In the genomic region with DNA sequence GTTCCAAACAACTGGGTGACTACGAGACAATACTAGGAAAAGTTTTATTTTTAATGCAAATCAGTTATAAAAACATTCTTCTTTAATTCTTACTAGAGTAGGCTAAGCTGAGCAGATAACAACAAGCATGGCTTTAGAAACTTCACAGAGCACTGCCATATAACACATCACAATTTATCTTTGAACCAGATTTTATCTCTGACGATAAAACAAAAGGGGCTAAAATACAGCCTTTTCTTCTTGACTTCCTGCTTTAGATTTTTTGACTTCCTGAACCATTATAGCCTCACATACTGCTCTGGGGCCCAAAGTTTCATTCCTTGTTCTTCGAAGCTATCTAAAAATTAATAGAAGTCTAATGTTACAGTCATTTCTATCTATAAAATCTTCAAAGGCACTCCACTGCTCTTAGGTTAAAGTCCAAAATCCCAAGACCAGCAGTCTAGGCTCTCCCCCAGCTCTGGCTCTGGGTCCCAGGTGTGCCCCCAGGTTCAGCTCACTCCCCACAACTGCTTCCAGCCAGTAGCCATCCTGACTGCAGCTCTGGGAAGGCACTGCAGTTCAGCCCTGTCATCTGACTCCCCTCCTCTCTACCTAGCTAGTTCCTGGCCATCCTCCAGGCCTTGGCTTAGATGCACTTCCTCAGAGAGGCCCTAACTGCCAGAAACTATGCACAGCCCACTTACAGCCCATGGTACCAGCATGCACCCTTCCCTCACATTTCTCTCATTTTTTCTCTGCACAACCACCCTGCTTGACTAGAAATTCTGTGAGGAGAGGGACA, we compare ENCODE assay signal across 9 cellular contexts. TPM values are rescaled to one million over a fixed set of nuclear protein-coding genes. Genes with fewer than 3 reads are reported as not detected.
DNase-seq lines count a peak whose midpoint lies in the region; ATAC-seq, FAIRE-seq and TF ChIP-seq lines count a peak whose summit lies in the region.
"Had no signal": no experiment of that assay in that cellular context is flagged by ENCODE, and none has a peak within 500 bp of the region (broad histone marks: within the 10 kb centered on the region; RNA-seq: fewer than 3 reads in every experiment).

No MANE protein-coding gene starts in this region.

- no peak overlapping the region for H2AFZ ChIP-seq in endothelial cell of umbilical vein (ENCODE audit: low read depth, low read length)

- POLR2A ChIA-PET in activated CD4-positive, alpha-beta T cell treated with anti-CD3 and anti-CD28 coated beads for 36 hours (lab: Charles Lee): interaction anchor here (1.0 to 1.4 kb wide), 4 partner anchors 10 to 23 kb away, joined by 3 to 6 read pairs (median 4); no protein-coding TSS in a partner anchor
- POLR2A ChIA-PET in endothelial cell of umbilical vein (lab: Charles Lee): no interaction called here

- no peak for TF ChIP-seq CTCF in endothelial cell of umbilical vein (IDR thresholded peaks at IDR 0.05; ENCODE audit: extremely low read depth in 1 of 2, insufficient read depth in 1 of 2, low read depth in 1 of 2, low read length in 2 of 2)

- H3K27ac ChIP-seq in SK-N-MC (peak overlapping the region; percentile 77), endothelial cell of umbilical vein (ENCODE audit: insufficient read depth, low read depth, low read length) (peak overlapping the region; percentile 34)

- ATAC-seq in activated CD4-positive, alpha-beta T cell treated with anti-CD3 and anti-CD28 coated beads for 36 hours: no peak
- ATAC-seq in stimulated activated naive CD8-positive, alpha-beta T cell treated with anti-CD3 and anti-CD28 coated beads, Interleukin-15, amount 100 ng/mL, for 72 hours: no peak
- ATAC-seq in HG02938 (IDR thresholded peaks at IDR 0.05; ENCODE audit: unreplicated experiment): no peak

- no peaks in the 10 kb centered on the region for H3K9me1 ChIP-seq in endothelial cell of umbilical vein (replicated peaks; ENCODE audit: control insufficient read depth, extremely low read depth, insufficient read depth, low read length)

- BruUV-seq in endothelial cell of umbilical vein (replicated peaks; lab: Mats Ljungman, UMichigan): no TSS peak

- peaks cover 30% of the 10 kb centered on the region for H3K79me2 ChIP-seq in endothelial cell of umbilical vein (ENCODE audit: control insufficient read depth, insufficient read depth, low read length)

- H3K9me3 Mint-ChIP-seq in activated CD4-positive, alpha-beta T cell treated with anti-CD3 and anti-CD28 coated beads for 36 hours (ENCODE audit: low read depth): no peaks in the 10 kb centered on the region
- H3K9me3 Mint-ChIP-seq in stimulated activated naive CD8-positive, alpha-beta T cell treated with anti-CD3 and anti-CD28 coated beads, Interleukin-15, amount 100 ng/mL, for 72 hours: no peaks in the 10 kb centered on the region

- FAIRE-seq in endothelial cell of umbilical vein (lab: Jason Lieb, UNC): peak; percentile 95
- FAIRE-seq: H54 had no signal

- H4K20me1 ChIP-seq in endothelial cell of umbilical vein (replicated peaks; ENCODE audit: control insufficient read depth, extremely low read depth, insufficient read depth, low read length): no peaks in the 10 kb centered on the region

- H3K9ac ChIP-seq in SK-N-MC (ENCODE audit: insufficient read length) (no peak overlapping the region), endothelial cell of umbilical vein (replicated peaks; ENCODE audit: extremely low read depth, insufficient read depth, low read length) (peak overlapping the region; percentile 5)

- intact Hi-C loops in activated CD4-positive, alpha-beta T cell treated with anti-CD3 and anti-CD28 coated beads for 36 hours (cut with DNase I, micrococcal nuclease): loop anchor here (2.0 kb wide), 2 partner anchors 17 to 25 kb away; partner anchors contain the start of gene TBC1D2B (in 1 of the 2)
- intact Hi-C loops in endothelial cell of umbilical vein (cut with micrococcal nuclease): loop anchor here (1.0 to 2.0 kb wide), 3 partner anchors 13 to 23 kb away; no protein-coding TSS in a partner anchor

- peaks cover 72% of the 10 kb centered on the region for H3K36me3 ChIP-seq in SK-N-MC (ENCODE audit: insufficient read depth, low read length)
- H3K36me3 ChIP-seq in endothelial cell of umbilical vein (ENCODE audit: control insufficient read depth in 2 of 2, extremely low read depth in 1 of 2, insufficient read depth in 2 of 2, low read length in 2 of 2): no peaks in the 10 kb centered on the region

- H3K27me3 ChIP-seq in endothelial cell of umbilical vein (ENCODE audit: control insufficient read depth in 2 of 2, insufficient read depth in 2 of 2, low read length in 2 of 2): no peaks in the 10 kb centered on the region

- H3K4me2 ChIP-seq in endothelial cell of umbilical vein (ENCODE audit: insufficient read depth, low read length): peak overlapping the region; percentile 70

- H3K9me3 ChIP-seq in SK-N-MC (ENCODE audit: low read depth, low read length): no peaks in the 10 kb centered on the region
- no peaks in the 10 kb centered on the region for H3K9me3 ChIP-seq in endothelial cell of umbilical vein (replicated peaks; ENCODE audit: control insufficient read depth, insufficient read depth, low read length)

- H3K4me3 ChIP-seq in SK-N-MC (peak overlapping the region; percentile 39; the same call in 1 of the 2 replicates), endothelial cell of umbilical vein (replicated peaks in 1 of 3; ENCODE audit: insufficient read depth in 1 of 3, low read depth in 1 of 3, low read length in 3 of 3) (peak overlapping the region in 1 of 3 experiments; percentile 10)

- H3K4me3 Mint-ChIP-seq in activated CD4-positive, alpha-beta T cell treated with anti-CD3 and anti-CD28 coated beads for 36 hours: peak overlapping the region; percentile 17
- H3K4me3 Mint-ChIP-seq in stimulated activated naive CD8-positive, alpha-beta T cell treated with anti-CD3 and anti-CD28 coated beads, Interleukin-15, amount 100 ng/mL, for 72 hours: peak overlapping the region; percentile 31 to 60

- no peaks in the 10 kb centered on the region for H3K27me3 Mint-ChIP-seq in activated CD4-positive, alpha-beta T cell treated with anti-CD3 and anti-CD28 coated beads for 36 hours
- no peaks in the 10 kb centered on the region for H3K27me3 Mint-ChIP-seq in stimulated activated naive CD8-positive, alpha-beta T cell treated with anti-CD3 and anti-CD28 coated beads, Interleukin-15, amount 100 ng/mL, for 72 hours

- no peak for TF ChIP-seq POLR2A in endothelial cell of umbilical vein (IDR thresholded peaks at IDR 0.05; ENCODE audit: low read depth, low read length)

- CTCF ChIA-PET in activated CD4-positive, alpha-beta T cell treated with anti-CD3 and anti-CD28 coated beads for 36 hours (lab: Charles Lee): interaction anchor here (0.6 to 10.3 kb wide), 10 partner anchors 9 to 86 kb away, joined by 3 to 74 read pairs (median 5); no protein-coding TSS in a partner anchor
- CTCF ChIA-PET in endothelial cell of umbilical vein (lab: Charles Lee): interaction anchor here (0.6 to 4.2 kb wide), 10 partner anchors 10 to 93 kb away, joined by 3 to 25 read pairs (median 6); no protein-coding TSS in a partner anchor

- H3K36me3 Mint-ChIP-seq in activated CD4-positive, alpha-beta T cell treated with anti-CD3 and anti-CD28 coated beads for 36 hours (ENCODE audit: low read depth): peaks cover 42% of the 10 kb centered on the region

- H3K4me1 ChIP-seq in endothelial cell of umbilical vein (ENCODE audit: control insufficient read depth, extremely low read depth, insufficient read depth, low read length): peaks cover 58% of the 10 kb centered on the region

- H3K4me1 Mint-ChIP-seq in activated CD4-positive, alpha-beta T cell treated with anti-CD3 and anti-CD28 coated beads for 36 hours: peaks cover 99% of the 10 kb centered on the region
- H3K4me1 Mint-ChIP-seq in stimulated activated naive CD8-positive, alpha-beta T cell treated with anti-CD3 and anti-CD28 coated beads, Interleukin-15, amount 100 ng/mL, for 72 hours: peaks cover 94% of the 10 kb centered on the region

- DNase-seq in activated CD4-positive, alpha-beta T cell treated with anti-CD3 and anti-CD28 coated beads for 36 hours: no peak
- DNase-seq in activated CD4-positive, alpha-beta T cell treated with anti-CD3 and anti-CD28 coated beads, Interleukin-2, amount 50 U/mL, for 48 hours: no peak
- DNase-seq in SK-N-MC (ENCODE audit: low read depth, low spot score) (no peak), endothelial cell of umbilical vein (ENCODE audit: low read depth, low spot score) (peak; percentile 56), retina (no peak), OCI-M1 (lab: John Stamatoyannopoulos, UW) (no peak)
- no peak for DNase-seq in stimulated activated naive CD8-positive, alpha-beta T cell treated with anti-CD3 and anti-CD28 coated beads, Interleukin-15, amount 100 ng/mL, for 72 hours

- dilution Hi-C loops in endothelial cell of umbilical vein (cut with MboI; ENCODE audit: extremely low pct_ligation_motif_present, low sequenced_read_pairs): no loop called here

- H3K27ac Mint-ChIP-seq in activated CD4-positive, alpha-beta T cell treated with anti-CD3 and anti-CD28 coated beads for 36 hours: peak overlapping the region; percentile 90
- peak overlapping the region; percentile 12 to 31 for H3K27ac Mint-ChIP-seq in stimulated activated naive CD8-positive, alpha-beta T cell treated with anti-CD3 and anti-CD28 coated beads, Interleukin-15, amount 100 ng/mL, for 72 hours

TF ChIP-seq in endothelial cell of umbilical vein, 7 proteins besides CTCF, POLR2A, EP300 and RAD21 (continues in another document):
- TF ChIP-seq JUN (IDR thresholded peaks at IDR 0.05; ENCODE audit: borderline replicate concordance, insufficient read depth, insufficient read length, low read depth): no peak

RNA-seq across cellular contexts. Expression of gene TBC1D2B, which starts 25.7 kb away (rescaled TPM):
- total RNA-seq in activated CD4-positive, alpha-beta T cell treated with anti-CD3 and anti-CD28 coated beads for 36 hours: 10 to 100 TPM; 49.3 to 52.0 TPM
- 45.4 and 46.1 TPM in 2 replicates for total RNA-seq in endothelial cell of umbilical vein
- polyA plus RNA-seq in endothelial cell of umbilical vein: 30.1 and 30.8 TPM in 2 replicates
- polyA plus RNA-seq in endothelial cell of umbilical vein (2011; cell fraction: cytosol; rRNA removed): 22.8 and 24.3 TPM in 2 replicates
- 96.5 and 114 TPM in 2 replicates for polyA plus RNA-seq in endothelial cell of umbilical vein (2011; cell fraction: nucleus; rRNA removed)
- polyA plus RNA-seq in endothelial cell of umbilical vein (2012): 25.8 and 28.4 TPM in 2 replicates
- 55.3 and 60.7 TPM in 2 replicates for polyA minus RNA-seq in endothelial cell of umbilical vein
- polyA minus RNA-seq in endothelial cell of umbilical vein (2011; cell fraction: cytosol; rRNA and poly(A)+ RNA removed): 10.5 TPM
- polyA minus RNA-seq in endothelial cell of umbilical vein (2011; cell fraction: nucleus; rRNA and poly(A)+ RNA removed): 61.2 and 71.6 TPM in 2 replicates

RNA-seq across cellular contexts. Expression of gene SH2D7, which starts 40.5 kb away (rescaled TPM):
- not detected for total RNA-seq in activated CD4-positive, alpha-beta T cell treated with anti-CD3 and anti-CD28 coated beads for 36 hours
- not detected in 2 replicates for total RNA-seq in endothelial cell of umbilical vein
- not detected in 2 replicates for polyA plus RNA-seq in endothelial cell of umbilical vein
- not detected in 2 replicates for polyA plus RNA-seq in endothelial cell of umbilical vein (2011; cell fraction: cytosol; rRNA removed)
- not detected in 2 replicates for polyA plus RNA-seq in endothelial cell of umbilical vein (2011; cell fraction: nucleus; rRNA removed)
- polyA plus RNA-seq in endothelial cell of umbilical vein (2012): 0.08 TPM in 1 of 2 replicates, not detected in the other
- not detected in 2 replicates for polyA minus RNA-seq in endothelial cell of umbilical vein
- polyA minus RNA-seq in endothelial cell of umbilical vein (2011; cell fraction: cytosol; rRNA and poly(A)+ RNA removed): not detected
- polyA minus RNA-seq in endothelial cell of umbilical vein (2011; cell fraction: nucleus; rRNA and poly(A)+ RNA removed): not detected in 2 replicates
